Comparison of ENCODE assay signal across 25 cellular contexts in genomic region chr3:127532561-127533203, GRCh38.
"Had no signal": no experiment of that assay in that cellular context is flagged by ENCODE, and none has a peak within 500 bp of the region (broad histone marks: within the 10 kb centered on the region; RNA-seq: fewer than 3 reads in every experiment).

No MANE protein-coding gene starts in this region.

- H3K4me3 ChIP-seq: dorsolateral prefrontal cortex, heart left ventricle, left lung, lung, mucosa of descending colon, ovary, prostate gland, spleen, transverse colon had no signal

- DNase-seq: activated CD4-positive, alpha-beta memory T cell treated with anti-CD3 and anti-CD28 coated beads for 36 hours; activated CD4-positive, alpha-beta T cell treated with anti-CD3 and anti-CD28 coated beads, Interleukin-2, amount 10 ng/mL, durations not matched to agents 24 days and 14 days; activated CD4-positive, CD25-positive, alpha-beta regulatory T cell treated with anti-CD3 and anti-CD28 coated beads, Interleukin-2, amount 50 U/mL, for 72 hours; activated naive CD4-positive, alpha-beta T cell treated with Interleukin-2 at 50 U/mL for 16 hours; activated T-cell treated with anti-CD3 and anti-CD28 coated beads, Interleukin-2, amount 50 U/mL, for 4 hours; anterior cingulate cortex; effector memory CD8-positive, alpha-beta T cell; foreskin fibroblast; heart left ventricle; hypothalamus; immature natural killer cell; left lung; mesendoderm; mucosa of descending colon; ovary; retina; spleen; stimulated activated naive CD4-positive, alpha-beta T cell treated with Interleukin-2 at 50 U/mL for 16 hours; T-helper 2 cell; transverse colon had no signal

- H3K4me1 ChIP-seq: left lung, prostate gland, spleen, transverse colon had no signal

- H3K27ac ChIP-seq: dorsolateral prefrontal cortex, heart left ventricle, left lung, ovary, prostate gland, spleen, transverse colon had no signal

- H3K27me3 ChIP-seq: heart left ventricle, left lung, ovary, transverse colon had no signal

- H3K36me3 ChIP-seq: heart left ventricle, left lung, ovary, prostate gland, spleen, transverse colon had no signal

- H3K9me3 ChIP-seq: left lung, mucosa of descending colon, ovary, prostate gland, transverse colon had no signal

- ATAC-seq: activated T-cell treated with anti-CD3 and anti-CD28 coated beads, Interleukin-2, amount 50 U/mL, for 4 hours; effector memory CD8-positive, alpha-beta T cell; esophagus mucosa; heart left ventricle; left lung; mucosa of descending colon; natural killer cell treated with Interleukin-12 subunit alpha and Interleukin-12 subunit beta and Interleukin-15 and Interleukin-18, amount 100 ng/mL, for 72 hours had no signal
